8 cellular contexts compared by ENCODE assay signal in the genomic region with DNA sequence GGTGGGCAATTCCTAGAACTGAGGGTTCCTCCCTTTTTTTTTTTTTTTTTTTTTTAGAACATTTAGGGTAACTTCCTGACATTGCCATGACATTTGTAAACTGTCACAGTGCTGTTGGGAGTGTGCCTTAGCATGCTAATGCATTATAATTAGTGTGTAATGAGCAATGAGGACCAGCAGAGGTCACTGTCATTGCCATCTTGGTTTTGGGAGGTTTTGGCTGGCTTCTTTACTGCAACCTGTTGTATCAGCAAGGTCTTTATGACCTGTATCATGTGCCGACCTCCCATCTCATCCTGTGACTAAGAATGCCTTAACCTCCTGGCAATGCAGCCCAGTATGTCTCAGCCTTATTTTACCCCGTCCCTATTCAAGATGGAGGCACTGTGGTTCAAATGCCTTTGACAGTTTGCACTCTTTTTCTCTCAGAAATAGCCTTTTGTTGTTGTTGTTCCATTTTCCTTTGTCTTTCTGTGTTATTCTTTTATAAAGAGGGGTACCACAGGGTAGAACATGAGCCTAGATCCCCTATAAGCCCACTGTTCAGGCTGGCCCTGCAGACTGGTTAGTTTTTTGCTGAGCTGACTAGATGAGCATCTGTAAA.
DNase-seq lines count a peak whose midpoint lies in the region; ATAC-seq and TF ChIP-seq lines count a peak whose summit lies in the region.

No MANE protein-coding gene starts in this region.

- 43% methylated on average over 2 of the region's 2 CpGs for WGBS in right lobe of liver (ENCODE audit: insufficient coverage, low coverage, low lambda C conversion rate, missing lambda C conversion rate)

- peak; percentile 7 for DNase-seq in Ammon's horn (ENCODE audit: low spot score)
- DNase-seq in Jurkat, Clone E6-1 (ENCODE audit: low read depth, low spot score), result peak; percentile 37
- DNase-seq in activated CD8-positive, alpha-beta T cell treated with anti-CD3 and anti-CD28 coated beads, Interleukin-2, amount 10 ng/mL, durations not matched to agents 7 days and 5 days, result peak; percentile 58
- DNase-seq in right lobe of liver, result no peak
- DNase-seq in NCI-H187 treated with DMSO at 0.1 percent for 48 hours (lab: John Stamatoyannopoulos, UW), result no peak
- no peak for DNase-seq in effector CD8-positive, alpha-beta T cell (lab: John Stamatoyannopoulos, UW)

- H3K4me1 ChIP-seq in right lobe of liver, result no peaks in the 10 kb centered on the region

- TF ChIP-seq POLR2A in right lobe of liver (IDR thresholded peaks at IDR 0.05), result no peak

- no peaks in the 10 kb centered on the region for H3K36me3 ChIP-seq in right lobe of liver

- H3K4me3 ChIP-seq in Jurkat, Clone E6-1 (ENCODE audit: low read length), result no peak overlapping the region
- H3K4me3 ChIP-seq in right lobe of liver, result no peak overlapping the region

- H3K27ac ChIP-seq in right lobe of liver, result no peak overlapping the region

- intact Hi-C loops in right lobe of liver (cut with DNase I), result no loop called here

- no peaks in the 10 kb centered on the region for H3K9me3 ChIP-seq in right lobe of liver

- POLR2A ChIA-PET in activated CD8-positive, alpha-beta T cell treated with anti-CD3 and anti-CD28 coated beads, Interleukin-2, amount 10 ng/mL, durations not matched to agents 7 days and 5 days (lab: Charles Lee), result no interaction called here

- H3K36me3 Mint-ChIP-seq in activated CD8-positive, alpha-beta T cell treated with anti-CD3 and anti-CD28 coated beads, Interleukin-2, amount 10 ng/mL, durations not matched to agents 7 days and 5 days (ENCODE audit: low read depth), result no peaks in the 10 kb centered on the region

- no peaks in the 10 kb centered on the region for H3K27me3 ChIP-seq in right lobe of liver

- no peak overlapping the region for H3K27ac Mint-ChIP-seq in activated CD8-positive, alpha-beta T cell treated with anti-CD3 and anti-CD28 coated beads, Interleukin-2, amount 10 ng/mL, durations not matched to agents 7 days and 5 days

- CTCF ChIA-PET in activated CD8-positive, alpha-beta T cell treated with anti-CD3 and anti-CD28 coated beads, Interleukin-2, amount 10 ng/mL, durations not matched to agents 7 days and 5 days (lab: Charles Lee), result interaction anchor here (0.5 to 2.4 kb wide), 17 partner anchors 11 to 349 kb away, joined by 3 to 29 read pairs (median 6); a partner anchor contains a TSS

- no peak overlapping the region for H3K4me3 Mint-ChIP-seq in activated CD8-positive, alpha-beta T cell treated with anti-CD3 and anti-CD28 coated beads, Interleukin-2, amount 10 ng/mL, durations not matched to agents 7 days and 5 days

- peak; percentile 57 for ATAC-seq in activated CD8-positive, alpha-beta T cell treated with anti-CD3 and anti-CD28 coated beads, Interleukin-2, amount 10 ng/mL, durations not matched to agents 7 days and 5 days
- ATAC-seq in right lobe of liver, result peak; percentile 59 to 65 (median 62)
- no peak for ATAC-seq in HG03097 (IDR thresholded peaks at IDR 0.05; ENCODE audit: low FRiP score, unreplicated experiment)

- peaks cover 20% of the 10 kb centered on the region for H3K27me3 Mint-ChIP-seq in activated CD8-positive, alpha-beta T cell treated with anti-CD3 and anti-CD28 coated beads, Interleukin-2, amount 10 ng/mL, durations not matched to agents 7 days and 5 days (ENCODE audit: low read depth)

- H3K9me3 Mint-ChIP-seq in activated CD8-positive, alpha-beta T cell treated with anti-CD3 and anti-CD28 coated beads, Interleukin-2, amount 10 ng/mL, durations not matched to agents 7 days and 5 days (ENCODE audit: insufficient read depth), result no peaks in the 10 kb centered on the region

- TF ChIP-seq CTCF in GM12874 (IDR thresholded peaks at IDR 0.05; ENCODE audit: insufficient read depth, low read depth, low read length), result peak; percentile 66
- peak; percentile 44 to 60 (median 56) for TF ChIP-seq CTCF in right lobe of liver (IDR thresholded peaks at IDR 0.05)

- H3K4me1 Mint-ChIP-seq in activated CD8-positive, alpha-beta T cell treated with anti-CD3 and anti-CD28 coated beads, Interleukin-2, amount 10 ng/mL, durations not matched to agents 7 days and 5 days (ENCODE audit: low read depth), result peaks cover 10% of the 10 kb centered on the region

Comparison
In these comparisons a context has a peak if more than half of its experiments do, and no peak if none do; other contexts are left out.
1. DNase-seq: peak in Ammon's horn (single experiment), Jurkat, Clone E6-1 (single experiment) and activated CD8-positive, alpha-beta T cell treated with anti-CD3 and anti-CD28 coated beads, Interleukin-2, amount 10 ng/mL, durations not matched to agents 7 days and 5 days (single experiment); none in right lobe of liver (0 of 3), NCI-H187 treated with DMSO at 0.1 percent for 48 hours (single experiment) and effector CD8-positive, alpha-beta T cell (single experiment).